ENCODE assay signal across 1 cellular context in the genomic region with DNA sequence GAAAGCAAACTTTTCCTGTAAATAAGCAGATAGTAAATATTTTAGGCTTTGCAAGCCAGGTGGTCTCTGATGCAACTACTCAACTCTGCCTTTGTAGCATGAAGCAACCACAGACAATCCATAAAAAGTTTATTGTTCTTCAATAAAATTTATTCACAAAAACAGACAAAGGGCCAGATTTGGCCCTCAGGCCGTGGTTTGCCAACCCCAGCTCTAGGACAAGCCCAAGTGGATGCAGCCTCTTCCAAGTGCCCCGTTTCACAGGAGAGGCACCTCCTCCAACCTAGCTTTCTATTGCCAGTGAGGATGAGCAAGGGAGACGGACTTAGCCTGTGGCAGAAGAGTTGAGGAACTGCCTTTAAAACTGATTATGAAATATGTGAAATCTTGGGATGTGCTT.
TF ChIP-seq lines count a peak whose summit lies in the region.

No MANE protein-coding gene starts in this region.

TF ChIP-seq in IMR-90, 13 proteins besides CTCF, POLR2A, EP300 and RAD21:
- TF ChIP-seq MXI1 (IDR thresholded peaks at IDR 0.05; ENCODE audit: borderline replicate concordance, low read depth, low read length) (no peak), MAZ (IDR thresholded peaks at IDR 0.05; ENCODE audit: borderline replicate concordance, low read depth, low read length) (no peak), NFE2L2 (IDR thresholded peaks at IDR 0.05; ENCODE audit: low read depth, low read length) (no peak), SMC3 (IDR thresholded peaks at IDR 0.05; ENCODE audit: low read depth, low read length) (no peak), CEBPB (IDR thresholded peaks at IDR 0.05; ENCODE audit: low read depth, low read length) (no peak), RCOR1 (IDR thresholded peaks at IDR 0.05; ENCODE audit: insufficient replicate concordance, low read length) (no peak), BHLHE40 (IDR thresholded peaks at IDR 0.05; ENCODE audit: low read depth, low read length) (no peak), CHD1 (IDR thresholded peaks at IDR 0.05; ENCODE audit: low read depth, low read length) (no peak), RFX5 (IDR thresholded peaks at IDR 0.05; ENCODE audit: low read depth, low read length) (no peak), MAFK (IDR thresholded peaks at IDR 0.05; ENCODE audit: low read depth, low read length) (no peak), FOS (IDR thresholded peaks at IDR 0.05; ENCODE audit: low read depth, low read length) (no peak)
- TF ChIP-seq, protein P1, sequence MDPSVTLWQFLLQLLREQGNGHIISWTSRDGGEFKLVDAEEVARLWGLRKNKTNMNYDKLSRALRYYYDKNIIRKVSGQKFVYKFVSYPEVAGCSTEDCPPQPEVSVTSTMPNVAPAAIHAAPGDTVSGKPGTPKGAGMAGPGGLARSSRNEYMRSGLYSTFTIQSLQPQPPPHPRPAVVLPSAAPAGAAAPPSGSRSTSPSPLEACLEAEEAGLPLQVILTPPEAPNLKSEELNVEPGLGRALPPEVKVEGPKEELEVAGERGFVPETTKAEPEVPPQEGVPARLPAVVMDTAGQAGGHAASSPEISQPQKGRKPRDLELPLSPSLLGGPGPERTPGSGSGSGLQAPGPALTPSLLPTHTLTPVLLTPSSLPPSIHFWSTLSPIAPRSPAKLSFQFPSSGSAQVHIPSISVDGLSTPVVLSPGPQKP (IDR thresholded peaks at IDR 0.05; ENCODE audit: borderline replicate concordance, low read depth, low read length), result no peak
- TF ChIP-seq, protein P2, sequence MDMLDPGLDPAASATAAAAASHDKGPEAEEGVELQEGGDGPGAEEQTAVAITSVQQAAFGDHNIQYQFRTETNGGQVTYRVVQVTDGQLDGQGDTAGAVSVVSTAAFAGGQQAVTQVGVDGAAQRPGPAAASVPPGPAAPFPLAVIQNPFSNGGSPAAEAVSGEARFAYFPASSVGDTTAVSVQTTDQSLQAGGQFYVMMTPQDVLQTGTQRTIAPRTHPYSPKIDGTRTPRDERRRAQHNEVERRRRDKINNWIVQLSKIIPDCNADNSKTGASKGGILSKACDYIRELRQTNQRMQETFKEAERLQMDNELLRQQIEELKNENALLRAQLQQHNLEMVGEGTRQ (IDR thresholded peaks at IDR 0.05; ENCODE audit: low read depth, low read length), result no peak
